Comparison of ENCODE assay signal across 8 cellular contexts in the genomic region with DNA sequence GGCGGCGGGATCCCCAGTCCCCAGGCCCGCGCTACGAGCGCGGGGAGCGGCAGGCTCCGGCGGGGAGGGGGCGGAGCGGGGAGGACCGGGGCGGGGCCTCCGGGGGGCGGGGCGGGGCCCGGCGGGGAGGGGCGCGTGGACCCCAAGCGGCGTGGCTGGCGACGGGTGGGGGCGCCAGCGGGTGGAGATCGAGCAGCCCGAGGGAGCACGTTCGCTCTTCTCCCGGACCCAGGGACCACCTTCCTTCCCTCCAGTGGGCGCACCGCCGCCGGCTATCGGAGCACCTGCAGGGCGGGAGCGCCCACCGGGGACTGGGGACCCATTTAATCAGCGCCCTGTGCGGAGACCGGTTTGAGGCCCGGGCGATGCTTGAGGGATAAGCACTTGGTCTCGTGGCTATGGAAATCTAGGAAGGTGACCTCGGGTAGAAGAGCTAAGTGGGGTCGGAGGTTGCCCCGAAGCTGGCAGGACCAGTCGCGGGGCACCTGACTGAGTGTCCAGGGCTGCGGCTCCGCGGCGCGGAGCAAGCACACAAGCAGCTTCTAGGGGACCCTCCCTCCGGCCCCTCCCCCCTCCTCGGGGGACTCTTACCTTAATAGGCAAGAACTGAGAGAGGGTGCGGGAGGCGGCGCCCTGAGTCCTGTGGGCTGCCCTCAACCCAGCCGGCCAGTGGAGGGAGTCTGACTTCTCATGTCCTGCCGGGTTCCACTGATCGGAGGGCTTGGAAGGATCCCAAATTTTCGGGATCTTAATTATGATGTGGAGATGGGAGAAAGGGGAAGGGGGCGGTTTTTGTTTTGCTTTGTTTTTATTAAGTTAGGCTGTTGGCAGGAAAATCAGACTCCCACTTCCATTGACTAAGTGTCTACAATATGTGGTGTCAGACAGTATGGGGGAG. TPM values are rescaled to one million over a fixed set of nuclear protein-coding genes. Genes with fewer than 3 reads are reported as not detected.
A peak's percentile ranks its signal among the peaks of the same experiment; 100 is the strongest.
DNase-seq lines count a peak whose midpoint lies in the region; ATAC-seq and FAIRE-seq lines count a peak whose summit lies in the region.

A gene (minus strand): TSS at position 61 of the 898 bp plus-strand sequence. CDS start 71 bp downstream, outside the sequence.

- H3K27ac ChIP-seq in ectodermal cell (ENCODE audit: insufficient read depth, low read depth, low read length, poor library complexity, severe bottlenecking) = peak within 1 kb of the TSS; percentile 16

- ATAC-seq in HG03039 (IDR thresholded peaks at IDR 0.05; ENCODE audit: unreplicated experiment) = no peak

- no peaks in the 10 kb centered on the region for H3K36me3 ChIP-seq in ectodermal cell (ENCODE audit: control insufficient read depth, insufficient read depth, low read length)

- 1% methylated on average over 66 of the region's 66 CpGs for whole genome bisulfite sequencing in ectodermal cell, 2 experiments

- FAIRE-seq in GM19239 (lab: Jason Lieb, UNC) = no peak

- H3K4me1 ChIP-seq in ectodermal cell (ENCODE audit: control insufficient read depth, insufficient read depth, low read length) = no peaks in the 10 kb centered on the region

- DNase-seq in AG08396 (ENCODE audit: low spot score) (peak; percentile 68), HuH-7.5 (ENCODE audit: low spot score) (peak; percentile 40), lung microvascular endothelial cell (ENCODE audit: low read depth in 2 of 2) (peak; percentile 14 to 33), GM19239 (ENCODE audit: insufficient read length, low spot score) (no peak)
- peak; percentile 55 for DNase-seq in activated CD4-positive, alpha-beta T cell treated with anti-CD3 and anti-CD28 coated beads, Interleukin-2, amount 50 U/mL, for 1 hour
- DNase-seq in stimulated activated CD8-positive, alpha-beta memory T cell treated with anti-CD3 and anti-CD28 coated beads, Interleukin-15, amount 100 ng/mL, for 4 hours (ENCODE audit: low read depth in 2 of 2) = peak; percentile 17 to 27

- H3K9me3 ChIP-seq in ectodermal cell (ENCODE audit: control insufficient read depth, low read length) = no peaks in the 10 kb centered on the region

- H3K4me3 ChIP-seq in ectodermal cell (ENCODE audit: insufficient read depth, low read depth, low read length) = peak within 1 kb of the TSS; percentile 82

- peaks cover 9% of the 10 kb centered on the region for H3K27me3 ChIP-seq in ectodermal cell (ENCODE audit: control insufficient read depth, insufficient read depth, low read length, poor library complexity, severe bottlenecking)

RNA-seq across cellular contexts. Expression of the gene that starts here (rescaled TPM):
- 16.6 TPM for polyA plus RNA-seq in ectodermal cell (2013, experiment 1 of 4)
- polyA plus RNA-seq in ectodermal cell (2013, experiment 2 of 4) = 21.1 TPM
- polyA plus RNA-seq in ectodermal cell (2013, experiment 3 of 4) = 17.5 TPM
- polyA plus RNA-seq in ectodermal cell (2013, experiment 4 of 4) = 18.5 TPM
- 0.79 and 0.87 TPM in 2 replicates for total RNA-seq in lung microvascular endothelial cell

Comparison
In these comparisons a context has a peak if more than half of its experiments do, and no peak if none do; other contexts are left out.
1. Peak in DNase-seq in lung microvascular endothelial cell; RNA of the gene not detected or under 1 TPM.